In the genomic region with DNA sequence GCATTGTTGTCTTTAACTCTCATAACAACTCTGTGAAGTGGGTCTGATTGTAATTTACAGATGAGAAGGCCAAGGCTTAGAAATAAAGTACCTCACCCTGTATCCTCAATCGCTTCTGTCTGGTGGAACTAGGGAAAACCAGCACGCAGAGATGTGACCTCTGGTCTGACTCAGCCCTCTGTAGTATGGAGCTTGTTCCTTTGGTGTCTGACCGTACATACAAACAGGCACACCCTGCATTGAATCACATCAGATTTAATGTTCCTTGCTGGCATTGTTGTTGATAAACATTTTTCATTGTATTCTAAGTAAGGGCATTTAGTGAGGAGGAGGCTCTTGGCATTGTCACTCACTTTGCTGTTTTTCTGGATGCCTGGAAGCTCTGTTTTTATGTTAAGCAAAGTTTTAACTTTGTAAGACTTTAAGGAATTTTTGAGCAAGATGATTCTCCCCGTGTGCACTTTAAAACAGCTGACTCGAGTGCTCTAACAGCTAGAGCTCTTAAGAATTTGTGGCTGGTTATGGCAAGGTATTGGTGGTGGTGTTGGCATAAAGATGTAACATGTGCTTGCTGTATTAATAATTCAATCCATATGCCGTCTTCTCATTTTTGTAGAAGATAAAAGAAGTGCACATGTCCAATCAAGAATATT, we compare ENCODE assay signal across 2 cellular contexts.
TF ChIP-seq lines count a peak whose summit lies in the region.

No MANE protein-coding gene starts in this region.

TF ChIP-seq in SK-N-SH treated with all-trans-retinoic acid at 6 μM for 48 hours, 23 proteins besides CTCF, POLR2A, EP300 and RAD21 (continued from another document):
- TF ChIP-seq TCF4 (CRISPR knock-in tag; IDR thresholded peaks at IDR 0.05; ENCODE audit: borderline replicate concordance) (no peak), TSHZ2 (CRISPR knock-in tag; IDR thresholded peaks at IDR 0.05) (no peak), ZNF70 (CRISPR knock-in tag; IDR thresholded peaks at IDR 0.05) (no peak), ZFP30 (CRISPR knock-in tag; IDR thresholded peaks at IDR 0.05) (no peak), RARB (CRISPR knock-in tag; IDR thresholded peaks at IDR 0.05) (no peak), ZFP3 (CRISPR knock-in tag; IDR thresholded peaks at IDR 0.05) (no peak), PATZ1 (CRISPR knock-in tag; IDR thresholded peaks at IDR 0.05; ENCODE audit: borderline replicate concordance) (no peak), CSDC2 (CRISPR knock-in tag; IDR thresholded peaks at IDR 0.05) (no peak), ISL1 (CRISPR knock-in tag; IDR thresholded peaks at IDR 0.05) (no peak), ESRRG (CRISPR knock-in tag; IDR thresholded peaks at IDR 0.05) (no peak), ZNF565 (CRISPR knock-in tag; conservative IDR thresholded peaks at IDR 0.05; ENCODE audit: low read depth) (no peak)
- TF ChIP-seq, protein P1, sequence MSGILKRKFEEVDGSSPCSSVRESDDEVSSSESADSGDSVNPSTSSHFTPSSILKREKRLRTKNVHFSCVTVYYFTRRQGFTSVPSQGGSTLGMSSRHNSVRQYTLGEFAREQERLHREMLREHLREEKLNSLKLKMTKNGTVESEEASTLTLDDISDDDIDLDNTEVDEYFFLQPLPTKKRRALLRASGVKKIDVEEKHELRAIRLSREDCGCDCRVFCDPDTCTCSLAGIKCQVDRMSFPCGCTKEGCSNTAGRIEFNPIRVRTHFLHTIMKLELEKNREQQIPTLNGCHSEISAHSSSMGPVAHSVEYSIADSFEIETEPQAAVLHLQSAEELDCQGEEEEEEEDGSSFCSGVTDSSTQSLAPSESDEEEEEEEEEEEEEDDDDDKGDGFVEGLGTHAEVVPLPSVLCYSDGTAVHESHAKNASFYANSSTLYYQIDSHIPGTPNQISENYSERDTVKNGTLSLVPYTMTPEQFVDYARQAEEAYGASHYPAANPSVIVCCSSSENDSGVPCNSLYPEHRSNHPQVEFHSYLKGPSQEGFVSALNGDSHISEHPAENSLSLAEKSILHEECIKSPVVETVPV (CRISPR knock-in tag; IDR thresholded peaks at IDR 0.05): no peak

TF ChIP-seq in HepG2, 621 proteins besides CTCF, POLR2A, EP300 and RAD21 (continued from another document):
- TF ChIP-seq RNF2 (conservative IDR thresholded peaks at IDR 0.05; ENCODE audit: low read depth) (no peak), BRD4 (CRISPR knock-in tag; IDR thresholded peaks at IDR 0.05) (no peak), ZSCAN31 (CRISPR knock-in tag; IDR thresholded peaks at IDR 0.05; ENCODE audit: low read depth) (no peak), ARID2 (CRISPR knock-in tag; IDR thresholded peaks at IDR 0.05; ENCODE audit: borderline replicate concordance) (no peak), GZF1 (CRISPR knock-in tag; IDR thresholded peaks at IDR 0.05) (no peak), ZNF124 (CRISPR knock-in tag; IDR thresholded peaks at IDR 0.05) (no peak), TCF12 (IDR thresholded peaks at IDR 0.05) (no peak), TCF12 (CRISPR knock-in tag; IDR thresholded peaks at IDR 0.05) (no peak), STAT6 (CRISPR knock-in tag; IDR thresholded peaks at IDR 0.05; ENCODE audit: borderline replicate concordance) (no peak)
- TF ChIP-seq, protein P2, sequence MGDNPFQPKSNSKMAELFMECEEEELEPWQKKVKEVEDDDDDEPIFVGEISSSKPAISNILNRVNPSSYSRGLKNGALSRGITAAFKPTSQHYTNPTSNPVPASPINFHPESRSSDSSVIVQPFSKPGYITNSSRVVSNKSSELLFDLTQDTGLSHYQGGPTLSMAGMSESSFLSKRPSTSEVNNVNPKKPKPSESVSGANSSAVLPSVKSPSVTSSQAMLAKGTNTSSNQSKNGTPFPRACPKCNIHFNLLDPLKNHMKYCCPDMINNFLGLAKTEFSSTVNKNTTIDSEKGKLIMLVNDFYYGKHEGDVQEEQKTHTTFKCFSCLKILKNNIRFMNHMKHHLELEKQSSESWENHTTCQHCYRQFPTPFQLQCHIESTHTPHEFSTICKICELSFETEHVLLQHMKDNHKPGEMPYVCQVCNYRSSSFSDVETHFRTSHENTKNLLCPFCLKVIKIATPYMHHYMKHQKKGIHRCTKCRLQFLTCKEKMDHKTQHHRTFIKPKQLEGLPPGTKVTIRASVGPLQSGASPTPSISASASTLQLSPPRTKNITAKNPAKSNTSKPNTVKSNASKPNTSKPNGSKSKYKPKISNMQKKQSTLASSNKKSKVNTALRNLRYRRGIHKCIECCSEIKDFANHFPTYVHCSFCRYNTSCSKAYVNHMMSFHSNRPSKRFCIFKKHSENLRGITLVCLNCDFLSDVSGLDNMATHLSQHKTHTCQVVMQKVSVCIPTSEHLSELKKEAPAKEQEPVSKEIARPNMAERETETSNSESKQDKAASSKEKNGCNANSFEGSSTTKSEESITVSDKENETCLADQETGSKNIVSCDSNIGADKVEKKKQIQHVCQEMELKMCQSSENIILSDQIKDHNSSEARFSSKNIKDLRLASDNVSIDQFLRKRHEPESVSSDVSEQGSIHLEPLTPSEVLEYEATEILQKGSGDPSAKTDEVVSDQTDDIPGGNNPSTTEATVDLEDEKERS (CRISPR knock-in tag; IDR thresholded peaks at IDR 0.05): no peak
